Comparison of ENCODE assay signal across 1 cellular context in genomic region chr10:132234860-132235259, GRCh38.
TF ChIP-seq lines count a peak whose summit lies in the region.

No MANE protein-coding gene starts in this region.

TF ChIP-seq in HepG2, 621 proteins besides CTCF, POLR2A, EP300 and RAD21 (continued from another document):
- TF ChIP-seq, protein P1, sequence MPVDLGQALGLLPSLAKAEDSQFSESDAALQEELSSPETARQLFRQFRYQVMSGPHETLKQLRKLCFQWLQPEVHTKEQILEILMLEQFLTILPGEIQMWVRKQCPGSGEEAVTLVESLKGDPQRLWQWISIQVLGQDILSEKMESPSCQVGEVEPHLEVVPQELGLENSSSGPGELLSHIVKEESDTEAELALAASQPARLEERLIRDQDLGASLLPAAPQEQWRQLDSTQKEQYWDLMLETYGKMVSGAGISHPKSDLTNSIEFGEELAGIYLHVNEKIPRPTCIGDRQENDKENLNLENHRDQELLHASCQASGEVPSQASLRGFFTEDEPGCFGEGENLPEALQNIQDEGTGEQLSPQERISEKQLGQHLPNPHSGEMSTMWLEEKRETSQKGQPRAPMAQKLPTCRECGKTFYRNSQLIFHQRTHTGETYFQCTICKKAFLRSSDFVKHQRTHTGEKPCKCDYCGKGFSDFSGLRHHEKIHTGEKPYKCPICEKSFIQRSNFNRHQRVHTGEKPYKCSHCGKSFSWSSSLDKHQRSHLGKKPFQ (CRISPR knock-in tag; IDR thresholded peaks at IDR 0.05; ENCODE audit: insufficient replicate concordance) = peak; percentile 67
- TF ChIP-seq ZNF766 (CRISPR knock-in tag; IDR thresholded peaks at IDR 0.05; ENCODE audit: borderline replicate concordance) (no peak), PHB2 (IDR thresholded peaks at IDR 0.05; ENCODE audit: partially characterized antibody) (no peak), ZNF12 (CRISPR knock-in tag; IDR thresholded peaks at IDR 0.05) (0 out of 2 replicates have a peak, but pooled peaks have one; percentile 41), ZSCAN22 (CRISPR knock-in tag; IDR thresholded peaks at IDR 0.05) (no peak)
